Comparison of ENCODE assay signal across 8 cellular contexts in genomic region chr11:45900916-45901617, GRCh38. TPM values are rescaled to one million over a fixed set of nuclear protein-coding genes. Genes with fewer than 3 reads are reported as not detected.
DNase-seq lines count a peak whose midpoint lies in the region; ATAC-seq and TF ChIP-seq lines count a peak whose summit lies in the region.
"Had no signal": no experiment of that assay in that cellular context is flagged by ENCODE, and none has a peak within 500 bp of the region (broad histone marks: within the 10 kb centered on the region; RNA-seq: fewer than 3 reads in every experiment).

No MANE protein-coding gene starts in this region.

- H3K9ac ChIP-seq in adipocyte (ENCODE audit: low read length) (peak overlapping the region; percentile 72), skeletal muscle satellite cell (ENCODE audit: low read depth, low read length) (no peak overlapping the region)

- H3K36me3 Mint-ChIP-seq in HFFc6 (ENCODE audit: low read depth), result no peaks in the 10 kb centered on the region

- intact Hi-C loops in upper lobe of right lung (cut with DNase I), result no loop called here

- DNase-seq in HFFc6, result no peak
- DNase-seq in adipocyte (ENCODE audit: low read depth), result peak; percentile 19
- no peak for DNase-seq in NCI-H526 treated with DMSO at 0.1 percent for 48 hours (lab: John Stamatoyannopoulos, UW)
- DNase-seq in upper lobe of right lung, result no peak
- DNase-seq: RPMI8226 had no signal

- H3K4me3 ChIP-seq in adipocyte (ENCODE audit: low read length), result peak overlapping the region; percentile 75
- peak overlapping the region; percentile 24 for H3K4me3 ChIP-seq in iPS-11a (ENCODE audit: low read depth, low read length)
- peak overlapping the region; percentile 81 for H3K4me3 ChIP-seq in skeletal muscle satellite cell (ENCODE audit: low read length)
- H3K4me3 ChIP-seq in upper lobe of right lung, result no peak overlapping the region

- TF ChIP-seq CTCF in HFFc6 (IDR thresholded peaks at IDR 0.05) (no peak), upper lobe of right lung (IDR thresholded peaks at IDR 0.05) (no peak)

- peaks cover 11% of the 10 kb centered on the region for H3K4me1 ChIP-seq in adipocyte (ENCODE audit: control insufficient read depth, insufficient read depth, low read length)
- H3K4me1 ChIP-seq in skeletal muscle satellite cell (ENCODE audit: control insufficient read depth, insufficient read depth, low read length), result peaks cover 15% of the 10 kb centered on the region
- peaks cover 12% of the 10 kb centered on the region for H3K4me1 ChIP-seq in upper lobe of right lung

- no peaks in the 10 kb centered on the region for H3K9me3 Mint-ChIP-seq in HFFc6

- peak overlapping the region; percentile 84 for H3K4me3 Mint-ChIP-seq in HFFc6

- peaks cover 4% of the 10 kb centered on the region for H3K27me3 Mint-ChIP-seq in HFFc6 (ENCODE audit: insufficient read depth)

- no peaks in the 10 kb centered on the region for H3K9me3 ChIP-seq in adipocyte (ENCODE audit: control insufficient read depth, low read length)
- no peaks in the 10 kb centered on the region for H3K9me3 ChIP-seq in skeletal muscle satellite cell (replicated peaks; ENCODE audit: low read length)
- no peaks in the 10 kb centered on the region for H3K9me3 ChIP-seq in upper lobe of right lung

- H3K4me1 Mint-ChIP-seq in HFFc6 (ENCODE audit: low read depth), result peaks cover 6% of the 10 kb centered on the region

- peak overlapping the region; percentile 63 for H3K27ac Mint-ChIP-seq in HFFc6

- H3K27ac ChIP-seq in upper lobe of right lung, result no peak overlapping the region

- H3K27me3 ChIP-seq in adipocyte (replicated peaks; ENCODE audit: control insufficient read depth, insufficient read depth, low read length) (peaks cover 13% of the 10 kb centered on the region), skeletal muscle satellite cell (ENCODE audit: control insufficient read depth, insufficient read depth, low read length) (peaks cover 41% of the 10 kb centered on the region), upper lobe of right lung (no peaks in the 10 kb centered on the region)

- no peak for ATAC-seq in upper lobe of right lung
- ATAC-seq in GM21526 (IDR thresholded peaks at IDR 0.05; ENCODE audit: low FRiP score, unreplicated experiment), result no peak

- H3K36me3 ChIP-seq in adipocyte (ENCODE audit: control insufficient read depth, insufficient read depth, low read length, severe bottlenecking) (no peaks in the 10 kb centered on the region), skeletal muscle satellite cell (ENCODE audit: insufficient read depth, low read length) (no peaks in the 10 kb centered on the region), upper lobe of right lung (no peaks in the 10 kb centered on the region)

- H3K4me2 ChIP-seq in skeletal muscle satellite cell (ENCODE audit: low read length), result peak overlapping the region; percentile 95

RNA-seq across cellular contexts. Expression of gene FREY1, which starts 6.0 kb away (rescaled TPM):
- total RNA-seq in HFFc6 (2021; fragmentation: NEBNext Ultra II Directional; extraction: Animal tissue kit (Norgen Biotek cat#: 25700)), result under 1 TPM; 0.38 to 0.74 (median 0.68) TPM
- 0.66 and 2.8 TPM in 2 replicates for total RNA-seq in skeletal muscle satellite cell (2012; rRNA removed)
- total RNA-seq in upper lobe of right lung, result 0.75 TPM

RNA-seq across cellular contexts. Expression of gene MAPK8IP1, which starts 15.6 kb away (rescaled TPM):
- total RNA-seq in HFFc6 (2021; fragmentation: NEBNext Ultra II Directional; extraction: Animal tissue kit (Norgen Biotek cat#: 25700)), result 10 to 100 TPM in 1 of 6 experiments, 1 to 10 TPM in 5; 7.4 to 10.0 (median 8.7) TPM
- 2.5 and 5.0 TPM in 2 replicates for total RNA-seq in skeletal muscle satellite cell (2012; rRNA removed)
- 6.4 TPM for total RNA-seq in upper lobe of right lung

RNA-seq across cellular contexts. Expression of gene PEX16, which starts 16.6 kb away (rescaled TPM):
- 10 to 100 TPM; 23.4 to 27.2 (median 25.9) TPM for total RNA-seq in HFFc6 (2021; fragmentation: NEBNext Ultra II Directional; extraction: Animal tissue kit (Norgen Biotek cat#: 25700))
- 28.6 and 30.1 TPM in 2 replicates for total RNA-seq in skeletal muscle satellite cell (2012; rRNA removed)
- total RNA-seq in upper lobe of right lung, result 27.6 TPM

RNA-seq across cellular contexts. Expression of gene LARGE2, which starts 21.4 kb away (rescaled TPM):
- total RNA-seq in HFFc6 (2021; fragmentation: NEBNext Ultra II Directional; extraction: Animal tissue kit (Norgen Biotek cat#: 25700)), result not detected
- total RNA-seq in skeletal muscle satellite cell (2012; rRNA removed), result under 0.01 TPM in 1 of 2 replicates, not detected in the other
- 6.0 TPM for total RNA-seq in upper lobe of right lung

RNA-seq across cellular contexts. Expression of gene CRY2, which starts 53.8 kb away (rescaled TPM):
- total RNA-seq in HFFc6 (2021; fragmentation: NEBNext Ultra II Directional; extraction: Animal tissue kit (Norgen Biotek cat#: 25700)), result 10 to 100 TPM; 12.5 to 16.4 (median 14.1) TPM
- total RNA-seq in skeletal muscle satellite cell (2012; rRNA removed), result 6.1 and 7.4 TPM in 2 replicates
- 54.2 TPM for total RNA-seq in upper lobe of right lung
